11 cellular contexts compared by ENCODE assay signal in the genomic region with DNA sequence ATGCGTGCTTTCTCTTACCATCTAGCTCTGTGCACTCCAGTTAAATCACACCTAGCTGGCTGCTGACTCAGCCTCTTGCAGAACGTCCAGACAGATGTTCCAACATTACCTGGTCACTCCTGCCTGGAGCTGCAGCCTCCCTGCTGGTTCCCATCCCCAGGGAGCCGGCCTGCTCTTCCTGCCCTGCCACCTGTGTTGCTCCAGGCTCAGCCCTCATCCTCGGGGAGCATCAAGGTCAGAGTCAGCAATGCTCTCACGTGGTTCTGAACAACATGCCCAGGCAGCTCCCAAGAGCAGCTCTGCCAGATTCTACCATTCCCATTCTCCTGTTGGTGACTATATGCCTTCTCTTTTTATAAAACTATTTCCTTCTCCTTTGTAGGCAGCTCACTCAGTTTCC.
DNase-seq lines count a peak whose midpoint lies in the region; ATAC-seq, FAIRE-seq and TF ChIP-seq lines count a peak whose summit lies in the region.
"Had no signal": no experiment of that assay in that cellular context is flagged by ENCODE, and none has a peak within 500 bp of the region (broad histone marks: within the 10 kb centered on the region; RNA-seq: fewer than 3 reads in every experiment).

No MANE protein-coding gene starts in this region.

- no peak for FAIRE-seq in HTR-8/SVneo (lab: Jason Lieb, UNC)

- H3K27me3 Mint-ChIP-seq in brain (no peaks in the 10 kb centered on the region), neural crest cell (ENCODE audit: low read depth) (peaks cover 71% of the 10 kb centered on the region)

- peaks cover 41% of the 10 kb centered on the region for H3K4me1 Mint-ChIP-seq in brain
- peaks cover 10% of the 10 kb centered on the region for H3K4me1 Mint-ChIP-seq in neural crest cell

- TF ChIP-seq CTCF in brain (conservative IDR thresholded peaks at IDR 0.05) (no peak), neural crest cell (conservative IDR thresholded peaks at IDR 0.05) (no peak)

- H3K9me3 Mint-ChIP-seq in brain (peaks cover 0 to 5% (median 0%) of the 10 kb centered on the region in 5 experiments), neural crest cell (no peaks in the 10 kb centered on the region)
- H3K9me3 Mint-ChIP-seq: activated CD4-positive, alpha-beta T cell treated with anti-CD3 and anti-CD28 coated beads, Interleukin-2, amount 10 ng/mL, durations not matched to agents 7 days and 5 days had no signal

- DNase-seq in DMS79 treated with DMSO at 0.1 percent for 48 hours (lab: John Stamatoyannopoulos, UW) = peak; percentile 76
- DNase-seq in NCI-H187 treated with DMSO at 0.1 percent for 48 hours (lab: John Stamatoyannopoulos, UW) = peak; percentile 50
- DNase-seq in neural crest cell (ENCODE audit: low read depth, low spot score) = no peak
- no peak for DNase-seq in HTR-8/SVneo (ENCODE audit: insufficient read length, low spot score)
- DNase-seq in GF-D8 (lab: John Stamatoyannopoulos, UW) = no peak
- DNase-seq: activated CD4-positive, alpha-beta T cell treated with anti-CD3 and anti-CD28 coated beads, Interleukin-2, amount 10 ng/mL, durations not matched to agents 7 days and 5 days; erythroblast; Kasumi-1 had no signal

- H3K27ac Mint-ChIP-seq in brain (peak overlapping the region; percentile 50 to 94 (median 79)), neural crest cell (ENCODE audit: unreplicated experiment) (peak overlapping the region; percentile 94)
- H3K27ac Mint-ChIP-seq: activated CD4-positive, alpha-beta T cell treated with anti-CD3 and anti-CD28 coated beads, Interleukin-2, amount 10 ng/mL, durations not matched to agents 7 days and 5 days had no signal

- H3K4me3 Mint-ChIP-seq in brain (no peak overlapping the region), neural crest cell (no peak overlapping the region)
- H3K4me3 Mint-ChIP-seq: activated CD4-positive, alpha-beta T cell treated with anti-CD3 and anti-CD28 coated beads, Interleukin-2, amount 10 ng/mL, durations not matched to agents 7 days and 5 days had no signal

- no peaks in the 10 kb centered on the region for H3K36me3 Mint-ChIP-seq in brain
- H3K36me3 Mint-ChIP-seq in neural crest cell (ENCODE audit: low read depth) = no peaks in the 10 kb centered on the region

- no peak for ATAC-seq in HG03108 (IDR thresholded peaks at IDR 0.05; ENCODE audit: unreplicated experiment)
- no peak for ATAC-seq in GM18517 (IDR thresholded peaks at IDR 0.05; ENCODE audit: unreplicated experiment)

Comparison
In these comparisons a context has a peak if more than half of its experiments do, and no peak if none do; other contexts are left out.
1. DNase-seq: peak in DMS79 treated with DMSO at 0.1 percent for 48 hours (single experiment) and NCI-H187 treated with DMSO at 0.1 percent for 48 hours (single experiment); none in neural crest cell (single experiment), HTR-8/SVneo (single experiment) and GF-D8 (single experiment).